18 cellular contexts compared by ENCODE assay signal in genomic region chr10:122544493-122544892, GRCh38. TPM values are rescaled to one million over a fixed set of nuclear protein-coding genes. Genes with fewer than 3 reads are reported as not detected.
"Had no signal": no experiment of that assay in that cellular context is flagged by ENCODE, and none has a peak within 500 bp of the region (broad histone marks: within the 10 kb centered on the region; RNA-seq: fewer than 3 reads in every experiment).

No MANE protein-coding gene starts in this region.

- H3K4me3 Mint-ChIP-seq: activated naive CD4-positive, alpha-beta T cell treated with anti-CD3 and anti-CD28 coated beads for 36 hours; neural progenitor cell had no signal

- H3K4me3 ChIP-seq: coronary artery, neural progenitor cell, ovary, spleen, thyroid gland, uterus had no signal

- H3K9ac ChIP-seq: neural progenitor cell had no signal

- H3K4me1 Mint-ChIP-seq: neural progenitor cell had no signal

- H3K9me3 ChIP-seq: ovary, spleen, thyroid gland, uterus had no signal

- H3K9me3 Mint-ChIP-seq: activated naive CD4-positive, alpha-beta T cell treated with anti-CD3 and anti-CD28 coated beads for 36 hours; activated T-helper 2 cell treated with anti-CD3 and anti-CD28 coated beads, Interferon-gamma antibody, Interleukin-2, Interleukin-4, amounts not matched to agents 10 μg/mL and 5 μg/mL and 100 μg/mL, durations not matched to agents 14 hours and 24 hours and 36 hours; neural progenitor cell had no signal

- H3K27ac Mint-ChIP-seq: activated naive CD4-positive, alpha-beta T cell treated with anti-CD3 and anti-CD28 coated beads for 36 hours; activated T-helper 2 cell treated with anti-CD3 and anti-CD28 coated beads, Interferon-gamma antibody, Interleukin-2, Interleukin-4, amounts not matched to agents 10 μg/mL and 5 μg/mL and 100 μg/mL, durations not matched to agents 14 hours and 24 hours and 36 hours; neural progenitor cell had no signal

- H3K4me1 ChIP-seq: neural progenitor cell, uterus had no signal

- H3K36me3 ChIP-seq: neural progenitor cell, ovary, spleen, thyroid gland, uterus had no signal

- DNase-seq: activated naive CD4-positive, alpha-beta T cell treated with anti-CD3 and anti-CD28 coated beads for 36 hours; activated T-cell treated with anti-CD3 and anti-CD28 coated beads, Interleukin-2, amount 50 U/mL, for 1 hour; amniotic stem cell; caudate nucleus; kidney glomerular epithelial cell; ovary; spleen; T1000; uterus had no signal

- H3K27me3 ChIP-seq: neural progenitor cell, ovary, spleen, thyroid gland, uterus had no signal

- H3K36me3 Mint-ChIP-seq: neural progenitor cell had no signal

- H3K27ac ChIP-seq: coronary artery, foreskin keratinocyte, neural progenitor cell, ovary, thyroid gland, uterus had no signal

RNA-seq across cellular contexts. Expression of gene DMBT1, which starts 16.1 kb away (rescaled TPM):
- total RNA-seq: activated naive CD4-positive, alpha-beta T cell treated with anti-CD3 and anti-CD28 coated beads for 36 hours; activated T-helper 2 cell treated with anti-CD3 and anti-CD28 coated beads, Interferon-gamma antibody, Interleukin-2, Interleukin-4, amounts not matched to agents 10 μg/mL and 5 μg/mL and 100 μg/mL, durations not matched to agents 14 hours and 24 hours and 36 hours; endothelial cell of umbilical vein; liver; pulmonary artery endothelial cell; sciatic nerve had no signal
